1 cellular context compared by ENCODE assay signal in the genomic region with DNA sequence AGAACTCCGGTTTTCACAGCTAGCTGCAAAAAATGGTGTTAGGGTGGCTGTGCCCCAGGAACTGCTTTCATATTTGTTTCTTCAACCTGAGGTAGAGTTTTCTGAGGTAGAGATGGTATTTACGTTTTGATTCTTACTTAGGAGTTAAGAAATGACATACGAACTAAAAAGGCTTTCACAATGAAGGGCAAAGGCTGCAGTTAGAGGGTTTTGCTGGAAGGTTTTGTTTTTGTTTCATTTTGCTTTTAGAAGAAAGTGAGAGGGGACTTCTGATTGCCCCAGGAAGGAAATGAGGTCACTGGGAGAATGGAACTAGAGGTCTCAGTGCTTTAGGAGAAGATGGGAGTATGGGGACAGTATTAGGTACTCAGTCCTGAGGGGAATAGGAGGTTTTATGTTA.
TF ChIP-seq lines count a peak whose summit lies in the region.

No MANE protein-coding gene starts in this region.

TF ChIP-seq in GM12878, 131 proteins besides CTCF, POLR2A, EP300 and RAD21 (continued from another document):
- TF ChIP-seq EED (IDR thresholded peaks at IDR 0.05; ENCODE audit: low read depth) (peak; percentile 27; the same call in 1 of the 2 replicates), POLR2AphosphoS2 (IDR thresholded peaks at IDR 0.05; ENCODE audit: low read depth, low read length) (no peak), POLR2AphosphoS5 (IDR thresholded peaks at IDR 0.05; ENCODE audit: low read length) (no peak), RUNX3 (IDR thresholded peaks at IDR 0.05; ENCODE audit: low read length) (0 out of 2 replicates have a peak, but pooled peaks have one; percentile 13), RFX5 (IDR thresholded peaks at IDR 0.05; ENCODE audit: low read depth, low read length) (no peak), RAD51 (IDR thresholded peaks at IDR 0.05) (no peak), NFIC (IDR thresholded peaks at IDR 0.05; ENCODE audit: low read depth, low read length) (peak; percentile 47; the same call in 1 of the 2 replicates), ETV6 (conservative IDR thresholded peaks at IDR 0.05 in 1 of 2, IDR thresholded peaks at IDR 0.05 in 1 of 2; ENCODE audit: borderline replicate concordance in 1 of 2, low read depth in 1 of 2) (0 out of 4 replicates have a peak, but pooled peaks of 1 of the 2 experiments have one; percentile 27), NR2C2 (IDR thresholded peaks at IDR 0.05; ENCODE audit: borderline replicate concordance, control insufficient read depth, insufficient read length, low read depth) (no peak), TBL1XR1 (IDR thresholded peaks at IDR 0.05; ENCODE audit: low read depth, low read length) (no peak), CREB1 (IDR thresholded peaks at IDR 0.05; ENCODE audit: low read depth) (peak; percentile 45; the same call in 1 of the 2 replicates), GABPA (IDR thresholded peaks at IDR 0.05; ENCODE audit: low read depth) (0 out of 2 replicates have a peak, but pooled peaks have one; percentile 23)
- TF ChIP-seq, protein P1, sequence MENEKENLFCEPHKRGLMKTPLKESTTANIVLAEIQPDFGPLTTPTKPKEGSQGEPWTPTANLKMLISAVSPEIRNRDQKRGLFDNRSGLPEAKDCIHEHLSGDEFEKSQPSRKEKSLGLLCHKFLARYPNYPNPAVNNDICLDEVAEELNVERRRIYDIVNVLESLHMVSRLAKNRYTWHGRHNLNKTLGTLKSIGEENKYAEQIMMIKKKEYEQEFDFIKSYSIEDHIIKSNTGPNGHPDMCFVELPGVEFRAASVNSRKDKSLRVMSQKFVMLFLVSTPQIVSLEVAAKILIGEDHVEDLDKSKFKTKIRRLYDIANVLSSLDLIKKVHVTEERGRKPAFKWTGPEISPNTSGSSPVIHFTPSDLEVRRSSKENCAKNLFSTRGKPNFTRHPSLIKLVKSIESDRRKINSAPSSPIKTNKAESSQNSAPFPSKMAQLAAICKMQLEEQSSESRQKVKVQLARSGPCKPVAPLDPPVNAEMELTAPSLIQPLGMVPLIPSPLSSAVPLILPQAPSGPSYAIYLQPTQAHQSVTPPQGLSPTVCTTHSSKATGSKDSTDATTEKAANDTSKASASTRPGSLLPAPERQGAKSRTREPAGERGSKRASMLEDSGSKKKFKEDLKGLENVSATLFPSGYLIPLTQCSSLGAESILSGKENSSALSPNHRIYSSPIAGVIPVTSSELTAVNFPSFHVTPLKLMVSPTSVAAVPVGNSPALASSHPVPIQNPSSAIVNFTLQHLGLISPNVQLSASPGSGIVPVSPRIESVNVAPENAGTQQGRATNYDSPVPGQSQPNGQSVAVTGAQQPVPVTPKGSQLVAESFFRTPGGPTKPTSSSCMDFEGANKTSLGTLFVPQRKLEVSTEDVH (IDR thresholded peaks at IDR 0.05; ENCODE audit: low read depth, partially characterized antibody) = no peak
- TF ChIP-seq, protein P2, sequence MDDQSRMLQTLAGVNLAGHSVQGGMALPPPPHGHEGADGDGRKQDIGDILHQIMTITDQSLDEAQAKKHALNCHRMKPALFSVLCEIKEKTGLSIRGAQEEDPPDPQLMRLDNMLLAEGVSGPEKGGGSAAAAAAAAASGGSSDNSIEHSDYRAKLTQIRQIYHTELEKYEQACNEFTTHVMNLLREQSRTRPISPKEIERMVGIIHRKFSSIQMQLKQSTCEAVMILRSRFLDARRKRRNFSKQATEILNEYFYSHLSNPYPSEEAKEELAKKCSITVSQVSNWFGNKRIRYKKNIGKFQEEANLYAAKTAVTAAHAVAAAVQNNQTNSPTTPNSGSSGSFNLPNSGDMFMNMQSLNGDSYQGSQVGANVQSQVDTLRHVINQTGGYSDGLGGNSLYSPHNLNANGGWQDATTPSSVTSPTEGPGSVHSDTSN (IDR thresholded peaks at IDR 0.05; ENCODE audit: insufficient replicate concordance, low read depth, low read length) = no peak
- TF ChIP-seq, protein P3, sequence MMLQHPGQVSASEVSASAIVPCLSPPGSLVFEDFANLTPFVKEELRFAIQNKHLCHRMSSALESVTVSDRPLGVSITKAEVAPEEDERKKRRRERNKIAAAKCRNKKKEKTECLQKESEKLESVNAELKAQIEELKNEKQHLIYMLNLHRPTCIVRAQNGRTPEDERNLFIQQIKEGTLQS (IDR thresholded peaks at IDR 0.05; ENCODE audit: borderline replicate concordance, extremely low read depth, low read depth, low read length) = no peak
- TF ChIP-seq, protein P4, sequence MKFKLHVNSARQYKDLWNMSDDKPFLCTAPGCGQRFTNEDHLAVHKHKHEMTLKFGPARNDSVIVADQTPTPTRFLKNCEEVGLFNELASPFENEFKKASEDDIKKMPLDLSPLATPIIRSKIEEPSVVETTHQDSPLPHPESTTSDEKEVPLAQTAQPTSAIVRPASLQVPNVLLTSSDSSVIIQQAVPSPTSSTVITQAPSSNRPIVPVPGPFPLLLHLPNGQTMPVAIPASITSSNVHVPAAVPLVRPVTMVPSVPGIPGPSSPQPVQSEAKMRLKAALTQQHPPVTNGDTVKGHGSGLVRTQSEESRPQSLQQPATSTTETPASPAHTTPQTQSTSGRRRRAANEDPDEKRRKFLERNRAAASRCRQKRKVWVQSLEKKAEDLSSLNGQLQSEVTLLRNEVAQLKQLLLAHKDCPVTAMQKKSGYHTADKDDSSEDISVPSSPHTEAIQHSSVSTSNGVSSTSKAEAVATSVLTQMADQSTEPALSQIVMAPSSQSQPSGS (IDR thresholded peaks at IDR 0.05; ENCODE audit: low read length) = peak; percentile 23; the same call in 1 of the 2 replicates
